Comparison of ENCODE assay signal across 8 cellular contexts in genomic region chr18:57881818-57882413, GRCh38.
DNase-seq lines count a peak whose midpoint lies in the region; ATAC-seq, FAIRE-seq and TF ChIP-seq lines count a peak whose summit lies in the region.

No MANE protein-coding gene starts in this region.

- no peaks in the 10 kb centered on the region for H3K27me3 ChIP-seq in BE2C

- H3K36me3 ChIP-seq in BE2C, result no peaks in the 10 kb centered on the region

- H3K4me1 Mint-ChIP-seq in stimulated activated effector memory CD8-positive, alpha-beta T cell treated with anti-CD3 and anti-CD28 coated beads, Interleukin-12 subunit alpha, Interleukin-12 subunit beta, amount 100 ng/mL, for 72 hours, result peaks cover 4% of the 10 kb centered on the region

- no peak overlapping the region for H3K4me3 Mint-ChIP-seq in stimulated activated effector memory CD8-positive, alpha-beta T cell treated with anti-CD3 and anti-CD28 coated beads, Interleukin-12 subunit alpha, Interleukin-12 subunit beta, amount 100 ng/mL, for 72 hours

- no peaks in the 10 kb centered on the region for H3K4me1 ChIP-seq in BE2C

- TF ChIP-seq CTCF in BE2C (IDR thresholded peaks at IDR 0.05; ENCODE audit: low read depth, low read length), result peak; percentile 81

- H3K9me3 Mint-ChIP-seq in stimulated activated effector memory CD8-positive, alpha-beta T cell treated with anti-CD3 and anti-CD28 coated beads, Interleukin-12 subunit alpha, Interleukin-12 subunit beta, amount 100 ng/mL, for 72 hours, result no peaks in the 10 kb centered on the region

- H3K27ac Mint-ChIP-seq in stimulated activated effector memory CD8-positive, alpha-beta T cell treated with anti-CD3 and anti-CD28 coated beads, Interleukin-12 subunit alpha, Interleukin-12 subunit beta, amount 100 ng/mL, for 72 hours, result no peak overlapping the region

- H3K4me3 ChIP-seq in BE2C (ENCODE audit: low read depth, low read length), result no peak overlapping the region

- no peaks in the 10 kb centered on the region for H3K36me3 Mint-ChIP-seq in stimulated activated effector memory CD8-positive, alpha-beta T cell treated with anti-CD3 and anti-CD28 coated beads, Interleukin-12 subunit alpha, Interleukin-12 subunit beta, amount 100 ng/mL, for 72 hours

- DNase-seq in BE2C (peak; percentile 49), GM19239 (ENCODE audit: insufficient read length, low spot score) (peak; percentile 34), HT1080 (ENCODE audit: low read depth) (peak; percentile 63), NOMO-1 treated with dmso at 0.1 percent for 144 hours (lab: John Stamatoyannopoulos, UW; ENCODE audit: unreplicated experiment) (peak; percentile 63), epidermal melanocyte (ENCODE audit: insufficient read length, low spot score) (peak; percentile 67), myocyte (ENCODE audit: low read depth) (peak; percentile 86)
- DNase-seq in activated CD8-positive, alpha-beta memory T cell treated with anti-CD3 and anti-CD28 coated beads, Interleukin-2, amount 50 U/mL, for 1 hour (ENCODE audit: extremely low read depth), result peak; percentile 4
- peak; percentile 43 to 55 for DNase-seq in stimulated activated effector memory CD8-positive, alpha-beta T cell treated with anti-CD3 and anti-CD28 coated beads, Interleukin-12 subunit alpha, Interleukin-12 subunit beta, amount 100 ng/mL, for 72 hours (ENCODE audit: low spot score in 2 of 2)

- ATAC-seq in stimulated activated effector memory CD8-positive, alpha-beta T cell treated with anti-CD3 and anti-CD28 coated beads, Interleukin-12 subunit alpha, Interleukin-12 subunit beta, amount 100 ng/mL, for 72 hours, result peak; percentile 80

- no peaks in the 10 kb centered on the region for H3K9me3 ChIP-seq in BE2C

- peak; percentile 91 for FAIRE-seq in GM19239 (lab: Jason Lieb, UNC)

Comparison
In these comparisons a context has a peak if more than half of its experiments do, and no peak if none do; other contexts are left out.
1. DNase-seq: peak in every context shown above with its lines; median percentile 86 in myocyte; 67 in epidermal melanocyte; 63 in HT1080; 63 in NOMO-1 treated with dmso at 0.1 percent for 144 hours; 49 in BE2C; 49 in stimulated activated effector memory CD8-positive, alpha-beta T cell treated with anti-CD3 and anti-CD28 coated beads, Interleukin-12 subunit alpha, Interleukin-12 subunit beta, amount 100 ng/mL, for 72 hours; 34 in GM19239; 4 in activated CD8-positive, alpha-beta memory T cell treated with anti-CD3 and anti-CD28 coated beads, Interleukin-2, amount 50 U/mL, for 1 hour.